ENCODE assay signal across 19 cellular contexts in the genomic region with DNA sequence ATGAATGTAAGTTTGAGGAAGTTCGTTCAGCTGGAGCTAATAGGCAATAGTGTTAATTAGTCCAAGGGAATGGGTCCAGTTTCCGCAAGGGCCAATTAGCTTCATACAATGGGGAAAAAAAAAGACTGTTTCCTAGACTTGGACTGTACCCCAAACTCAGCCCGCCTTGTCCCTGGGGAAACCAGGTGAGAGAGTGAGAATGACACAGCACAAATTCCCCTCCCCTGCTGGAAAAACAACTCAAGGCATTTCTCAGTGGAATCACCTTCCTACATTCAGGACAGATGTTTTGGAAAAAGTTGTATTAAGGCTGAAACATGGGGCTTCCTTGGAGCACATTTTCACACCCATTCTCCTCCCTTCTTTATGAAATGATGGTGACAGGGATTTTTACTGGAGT.
A peak's percentile ranks its signal among the peaks of the same experiment; 100 is the strongest.
DNase-seq lines count a peak whose midpoint lies in the region; ATAC-seq, FAIRE-seq and TF ChIP-seq lines count a peak whose summit lies in the region.
"Had no signal": no experiment of that assay in that cellular context is flagged by ENCODE, and none has a peak within 500 bp of the region (broad histone marks: within the 10 kb centered on the region; RNA-seq: fewer than 3 reads in every experiment).

No MANE protein-coding gene starts in this region.

- H2BK15ac ChIP-seq in mesendoderm (replicated peaks; ENCODE audit: low read depth): no peak overlapping the region

- H3K79me2 ChIP-seq in HepG2 (ENCODE audit: insufficient read depth, low read length) (no peaks in the 10 kb centered on the region), mesendoderm (ENCODE audit: control insufficient read depth, insufficient read depth, low read length) (no peaks in the 10 kb centered on the region)

- H3K18ac ChIP-seq in mesendoderm (ENCODE audit: low read length): peak overlapping the region; percentile 92

- H3K4me1 ChIP-seq in HepG2 (ENCODE audit: insufficient read depth, low read length) (0 out of 2 replicates have a peak, but pooled peaks cover 7% of the 10 kb centered on the region), right lobe of liver (peaks cover 0 to 13% (median 4%) of the 10 kb centered on the region in 4 donors), mesendoderm (ENCODE audit: control insufficient read depth, low read depth, low read length) (peaks cover 18% of the 10 kb centered on the region), vagina (peaks cover 10% of the 10 kb centered on the region), psoas muscle (no peaks in the 10 kb centered on the region)
- H3K4me1 ChIP-seq: colonic mucosa had no signal

- no peak overlapping the region for H3K4me3 ChIP-seq in HepG2 (replicated peaks in 1 of 3; ENCODE audit: insufficient read depth in 1 of 3, low read depth in 2 of 3, low read length in 3 of 3)
- no peak overlapping the region for H3K4me3 ChIP-seq in right lobe of liver
- H3K4me3 ChIP-seq in mesendoderm (ENCODE audit: low read length): no peak overlapping the region
- H3K4me3 ChIP-seq in vagina: no peak overlapping the region
- H3K4me3 ChIP-seq in psoas muscle: no peak overlapping the region
- H3K4me3 ChIP-seq: colonic mucosa had no signal

- FAIRE-seq in HepG2 (lab: Jason Lieb, UNC): no peak
- FAIRE-seq: GM18507, keratinocyte had no signal

- H3K56ac ChIP-seq in mesendoderm (ENCODE audit: low read length): peak overlapping the region; percentile 49

- peak overlapping the region; percentile 7 for H4K5ac ChIP-seq in mesendoderm (ENCODE audit: low read length)

- no peaks in the 10 kb centered on the region for H3K36me3 ChIP-seq in HepG2 (replicated peaks in 1 of 2; ENCODE audit: control insufficient read depth in 1 of 2, insufficient read depth in 2 of 2, low read length in 2 of 2)
- no peaks in the 10 kb centered on the region for H3K36me3 ChIP-seq in right lobe of liver
- H3K36me3 ChIP-seq in mesendoderm (ENCODE audit: control insufficient read depth, insufficient read depth, low read length): no peaks in the 10 kb centered on the region
- no peaks in the 10 kb centered on the region for H3K36me3 ChIP-seq in vagina
- H3K36me3 ChIP-seq in psoas muscle (ENCODE audit: insufficient read depth in 1 of 2, low read depth in 1 of 2): no peaks in the 10 kb centered on the region
- H3K36me3 ChIP-seq: colonic mucosa had no signal

- peak overlapping the region; percentile 66 for H2BK5ac ChIP-seq in mesendoderm (ENCODE audit: low read length)

- in situ Hi-C loops in HepG2 (cut with HindIII; ENCODE audit: extremely low pct_ligation_motif_present, low pct_unique_long_range_greater_than_20kb): no loop called here

- TF ChIP-seq POLR2A in HepG2 (IDR thresholded peaks at IDR 0.05; ENCODE audit: insufficient read depth in 1 of 2, low read depth in 2 of 2, low read length in 2 of 2) (no peak), right lobe of liver (IDR thresholded peaks at IDR 0.05) (no peak), vagina (IDR thresholded peaks at IDR 0.05) (no peak)

- peak overlapping the region; percentile 57 for H4K8ac ChIP-seq in mesendoderm (ENCODE audit: low read depth, low read length)

- intact Hi-C loops in HepG2 (cut with micrococcal nuclease; ENCODE audit: unreplicated experiment): no loop called here
- intact Hi-C loops in right lobe of liver (cut with DNase I): no loop called here
- intact Hi-C loops in vagina (cut with DNase I): no loop called here
- intact Hi-C loops in psoas muscle (cut with DNase I): no loop called here

- no peak overlapping the region for H3K23ac ChIP-seq in mesendoderm (ENCODE audit: low read length)

- H2BK120ac ChIP-seq in mesendoderm (ENCODE audit: low read depth, low read length): peak overlapping the region; percentile 76

- DNase-seq in HepG2 (ENCODE audit: low spot score) (no peak), right lobe of liver (no peak), mesendoderm (peak; percentile 64), vagina (ENCODE audit: extremely low spot score in 2 of 2) (no peak), NCI-H1092 treated with DMSO at 0.1 percent for 48 hours (lab: John Stamatoyannopoulos, UW) (no peak), psoas muscle (no peak)
- no peak for DNase-seq in activated CD8-positive, alpha-beta memory T cell treated with anti-CD3 and anti-CD28 coated beads for 24 hours
- DNase-seq: activated T-cell treated with anti-CD3 and anti-CD28 coated beads, Interleukin-2, amount 50 U/mL, for 72 hours; colonic mucosa; mammary epithelial cell; NCI-H1930; occipital lobe; stimulated activated CD4-positive, alpha-beta T cell treated with anti-CD3 and anti-CD28 coated beads, Interleukin-15, amount 100 ng/mL, for 24 hours had no signal

- ATAC-seq in HepG2 (no peak), right lobe of liver (no peak), psoas muscle (no peak)
- ATAC-seq: activated CD4-positive, CD25-positive, alpha-beta regulatory T cell treated with anti-CD3 and anti-CD28 coated beads, Interleukin-2, amount 50 U/mL, for 24 hours; activated T-cell treated with anti-CD3 and anti-CD28 coated beads, Interleukin-2, amount 50 U/mL, for 72 hours had no signal

- no TSS peak for BruUV-seq in HepG2 (replicated peaks; lab: Mats Ljungman, UMichigan)

- WGBS in HepG2 (ENCODE audit: low lambda C conversion rate): 37% methylated on average over 3 of the region's 3 CpGs
- 90% methylated on average over 3 of the region's 3 CpGs for WGBS in right lobe of liver (ENCODE audit: insufficient coverage, low coverage, low lambda C conversion rate, missing lambda C conversion rate)
- WGBS in mesendoderm (ENCODE audit: extremely low coverage, insufficient coverage, low lambda C conversion rate): no CpG with 5 or more reads among the region's 3 CpGs
- WGBS in psoas muscle, 3 donors: 70 to 78% (median 73%) methylated on average over 3 of the region's 3 CpGs

- no peak for TF ChIP-seq RAD21 in HepG2 (CRISPR knock-in tag; IDR thresholded peaks at IDR 0.05)

- H3K4me2 ChIP-seq in HepG2 (ENCODE audit: low read depth, low read length): no peak overlapping the region
- H3K4me2 ChIP-seq in mesendoderm (ENCODE audit: low read length): no peak overlapping the region
- H3K4me2 ChIP-seq: KMS-11 had no signal

- H3K9me3 ChIP-seq in HepG2 (ENCODE audit: low read length): no peaks in the 10 kb centered on the region
- no peaks in the 10 kb centered on the region for H3K9me3 ChIP-seq in right lobe of liver
- H3K9me3 ChIP-seq in vagina: no peaks in the 10 kb centered on the region
- no peaks in the 10 kb centered on the region for H3K9me3 ChIP-seq in psoas muscle
- H3K9me3 ChIP-seq: colonic mucosa had no signal

- H3K4ac ChIP-seq in mesendoderm (ENCODE audit: low read depth, low read length): peak overlapping the region; percentile 38

- CTCF ChIA-PET in HepG2 (lab: Yijun Ruan, JAX; ENCODE audit: low intra/inter-chr PET ratio, low total read pairs): no interaction called here

- H3K27ac ChIP-seq in HepG2 (ENCODE audit: extremely low read length, insufficient read depth, low read length): no peak overlapping the region
- H3K27ac ChIP-seq in right lobe of liver: no peak overlapping the region
- H3K27ac ChIP-seq in cingulate gyrus (ENCODE audit: low read depth, low read length): peak overlapping the region; percentile 3
- H3K27ac ChIP-seq in mesendoderm (ENCODE audit: low read depth, low read length): peak overlapping the region; percentile 27
- peak overlapping the region; percentile 28 for H3K27ac ChIP-seq in vagina
- no peak overlapping the region for H3K27ac ChIP-seq in psoas muscle
- H3K27ac ChIP-seq: C4-2B, colonic mucosa, KMS-11 had no signal

- TF ChIP-seq EP300 in HepG2 (IDR thresholded peaks at IDR 0.05; ENCODE audit: low read depth in 2 of 2, low read length in 2 of 2) (no peak), HepG2 (CRISPR knock-in tag; IDR thresholded peaks at IDR 0.05; ENCODE audit: borderline replicate concordance) (no peak)

- no peak for TF ChIP-seq CTCF in HepG2 (CRISPR knock-in tag; IDR thresholded peaks at IDR 0.05)
- TF ChIP-seq CTCF in right lobe of liver (IDR thresholded peaks at IDR 0.05): no peak
- TF ChIP-seq CTCF in vagina (IDR thresholded peaks at IDR 0.05): no peak
- no peak for TF ChIP-seq CTCF in psoas muscle (IDR thresholded peaks at IDR 0.05)

- no peak overlapping the region for H2AK5ac ChIP-seq in mesendoderm (ENCODE audit: low read length)

- POLR2A ChIA-PET in HepG2 (lab: Yijun Ruan, JAX): no interaction called here

- no peak overlapping the region for H3K9ac ChIP-seq in HepG2 (ENCODE audit: insufficient read depth, low read depth, low read length)
- no peak overlapping the region for H3K9ac ChIP-seq in mesendoderm (ENCODE audit: low read length)
- H3K9ac ChIP-seq: KMS-11 had no signal

- no peak overlapping the region for H2AFZ ChIP-seq in HepG2 (ENCODE audit: low read length)

- no peaks in the 10 kb centered on the region for H3K79me1 ChIP-seq in mesendoderm (ENCODE audit: low read length)

- H4K20me1 ChIP-seq in HepG2 (ENCODE audit: insufficient read depth, low read length): no peaks in the 10 kb centered on the region

- H3K27me3 ChIP-seq in HepG2 (ENCODE audit: control insufficient read depth in 1 of 2, insufficient read depth in 2 of 2, low read length in 2 of 2): peaks cover 0 to 4% of the 10 kb centered on the region in 2 experiments; a peak in 2 of 5 replicates
- H3K27me3 ChIP-seq in right lobe of liver: no peaks in the 10 kb centered on the region
- no peaks in the 10 kb centered on the region for H3K27me3 ChIP-seq in mesendoderm (ENCODE audit: insufficient read depth, low read length, poor library complexity)
- no peaks in the 10 kb centered on the region for H3K27me3 ChIP-seq in vagina
- no peaks in the 10 kb centered on the region for H3K27me3 ChIP-seq in psoas muscle (ENCODE audit: insufficient read depth in 3 of 3, low read length in 2 of 3)
- H3K27me3 ChIP-seq: colonic mucosa had no signal

TF ChIP-seq in HepG2, 621 proteins besides CTCF, POLR2A, EP300 and RAD21:
- TF ChIP-seq NFE2L2 (IDR thresholded peaks at IDR 0.05; ENCODE audit: low read length): peak; percentile 54; the same call in 1 of the 2 replicates
- TF ChIP-seq MTERF4 (CRISPR knock-in tag; IDR thresholded peaks at IDR 0.05): no peak
TF ChIP-seq in HepG2: peak in this region for 1.

Comparison
In these comparisons a context has a peak if more than half of its experiments do, and no peak if none do; other contexts are left out.
1. H3K27ac ChIP-seq: peak in cingulate gyrus (single experiment), mesendoderm (single experiment) and vagina (single experiment); none in HepG2 (single experiment), right lobe of liver (0 of 3) and psoas muscle (single experiment).